In genomic region chr7:24903559-24903958, GRCh38 we compare ENCODE assay signal across 1 cellular context.
TF ChIP-seq lines count a peak whose summit lies in the region.

No MANE protein-coding gene starts in this region.

TF ChIP-seq in K562, 482 proteins besides CTCF, POLR2A, EP300 and RAD21 (continued from another document):
- TF ChIP-seq BRD9 (IDR thresholded peaks at IDR 0.05; ENCODE audit: low read depth, partially characterized antibody): no peak
TF ChIP-seq in K562: peak in this region for 1.
